2 cellular contexts compared by ENCODE assay signal in the genomic region with DNA sequence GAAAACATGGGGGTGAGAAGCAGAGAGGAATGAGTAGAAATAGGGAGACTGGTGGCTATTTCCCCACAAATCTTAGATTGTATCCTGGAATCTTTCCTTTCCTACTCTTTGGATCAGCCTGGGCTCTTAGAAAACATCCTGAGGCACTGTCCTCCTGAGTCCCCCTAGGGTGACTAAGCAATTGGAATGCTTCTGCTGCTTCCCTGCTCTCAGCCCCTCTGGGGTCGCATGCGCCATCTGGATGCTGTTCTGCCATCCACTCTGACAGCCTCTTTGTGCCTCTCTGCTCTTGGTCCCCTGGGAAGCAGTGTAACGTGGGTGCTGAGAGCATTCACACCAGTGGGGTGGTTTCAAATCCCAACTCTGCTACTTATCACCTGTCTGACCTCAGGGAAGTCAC.
TF ChIP-seq lines count a peak whose summit lies in the region.

No MANE protein-coding gene starts in this region.

TF ChIP-seq in SK-N-SH treated with all-trans-retinoic acid at 6 μM for 48 hours, 23 proteins besides CTCF, POLR2A, EP300 and RAD21:
- TF ChIP-seq, protein P1, sequence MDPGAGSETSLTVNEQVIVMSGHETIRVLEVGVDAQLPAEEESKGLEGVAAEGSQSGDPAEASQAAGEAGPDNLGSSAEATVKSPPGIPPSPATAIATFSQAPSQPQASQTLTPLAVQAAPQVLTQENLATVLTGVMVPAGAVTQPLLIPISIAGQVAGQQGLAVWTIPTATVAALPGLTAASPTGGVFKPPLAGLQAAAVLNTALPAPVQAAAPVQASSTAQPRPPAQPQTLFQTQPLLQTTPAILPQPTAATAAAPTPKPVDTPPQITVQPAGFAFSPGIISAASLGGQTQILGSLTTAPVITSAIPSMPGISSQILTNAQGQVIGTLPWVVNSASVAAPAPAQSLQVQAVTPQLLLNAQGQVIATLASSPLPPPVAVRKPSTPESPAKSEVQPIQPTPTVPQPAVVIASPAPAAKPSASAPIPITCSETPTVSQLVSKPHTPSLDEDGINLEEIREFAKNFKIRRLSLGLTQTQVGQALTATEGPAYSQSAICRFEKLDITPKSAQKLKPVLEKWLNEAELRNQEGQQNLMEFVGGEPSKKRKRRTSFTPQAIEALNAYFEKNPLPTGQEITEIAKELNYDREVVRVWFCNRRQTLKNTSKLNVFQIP (CRISPR knock-in tag; IDR thresholded peaks at IDR 0.05; ENCODE audit: borderline replicate concordance, low read depth), result no peak
- TF ChIP-seq SNAI2 (CRISPR knock-in tag; IDR thresholded peaks at IDR 0.05) (no peak), ZNF565 (CRISPR knock-in tag; conservative IDR thresholded peaks at IDR 0.05; ENCODE audit: low read depth) (no peak), TOX (CRISPR knock-in tag; IDR thresholded peaks at IDR 0.05; ENCODE audit: borderline replicate concordance) (no peak)

TF ChIP-seq in SK-N-SH, 30 proteins besides CTCF, POLR2A, EP300 and RAD21 (continued from another document):
- TF ChIP-seq, protein P2, sequence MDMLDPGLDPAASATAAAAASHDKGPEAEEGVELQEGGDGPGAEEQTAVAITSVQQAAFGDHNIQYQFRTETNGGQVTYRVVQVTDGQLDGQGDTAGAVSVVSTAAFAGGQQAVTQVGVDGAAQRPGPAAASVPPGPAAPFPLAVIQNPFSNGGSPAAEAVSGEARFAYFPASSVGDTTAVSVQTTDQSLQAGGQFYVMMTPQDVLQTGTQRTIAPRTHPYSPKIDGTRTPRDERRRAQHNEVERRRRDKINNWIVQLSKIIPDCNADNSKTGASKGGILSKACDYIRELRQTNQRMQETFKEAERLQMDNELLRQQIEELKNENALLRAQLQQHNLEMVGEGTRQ (IDR thresholded peaks at IDR 0.05; ENCODE audit: borderline replicate concordance, low read depth, low read length), result no peak
- TF ChIP-seq SMC3 (IDR thresholded peaks at IDR 0.05; ENCODE audit: low read depth, low read length), result no peak
- no peak for TF ChIP-seq YY1 (IDR thresholded peaks at IDR 0.05; ENCODE audit: low read depth)
- no peak for TF ChIP-seq MXI1 (IDR thresholded peaks at IDR 0.05; ENCODE audit: low read depth, low read length)
- TF ChIP-seq, protein P3, sequence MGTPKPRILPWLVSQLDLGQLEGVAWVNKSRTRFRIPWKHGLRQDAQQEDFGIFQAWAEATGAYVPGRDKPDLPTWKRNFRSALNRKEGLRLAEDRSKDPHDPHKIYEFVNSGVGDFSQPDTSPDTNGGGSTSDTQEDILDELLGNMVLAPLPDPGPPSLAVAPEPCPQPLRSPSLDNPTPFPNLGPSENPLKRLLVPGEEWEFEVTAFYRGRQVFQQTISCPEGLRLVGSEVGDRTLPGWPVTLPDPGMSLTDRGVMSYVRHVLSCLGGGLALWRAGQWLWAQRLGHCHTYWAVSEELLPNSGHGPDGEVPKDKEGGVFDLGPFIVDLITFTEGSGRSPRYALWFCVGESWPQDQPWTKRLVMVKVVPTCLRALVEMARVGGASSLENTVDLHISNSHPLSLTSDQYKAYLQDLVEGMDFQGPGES (IDR thresholded peaks at IDR 0.05; ENCODE audit: low read depth, low read length), result no peak
- no peak for TF ChIP-seq TCF12 (IDR thresholded peaks at IDR 0.05)
- TF ChIP-seq, protein P4, sequence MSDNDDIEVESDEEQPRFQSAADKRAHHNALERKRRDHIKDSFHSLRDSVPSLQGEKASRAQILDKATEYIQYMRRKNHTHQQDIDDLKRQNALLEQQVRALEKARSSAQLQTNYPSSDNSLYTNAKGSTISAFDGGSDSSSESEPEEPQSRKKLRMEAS (IDR thresholded peaks at IDR 0.05; ENCODE audit: low read depth), result no peak
- no peak for TF ChIP-seq TEAD4 (IDR thresholded peaks at IDR 0.05; ENCODE audit: borderline replicate concordance, insufficient read depth)
- no peak for TF ChIP-seq FOXJ3 (CRISPR knock-in tag; IDR thresholded peaks at IDR 0.05)
- TF ChIP-seq, protein P5, sequence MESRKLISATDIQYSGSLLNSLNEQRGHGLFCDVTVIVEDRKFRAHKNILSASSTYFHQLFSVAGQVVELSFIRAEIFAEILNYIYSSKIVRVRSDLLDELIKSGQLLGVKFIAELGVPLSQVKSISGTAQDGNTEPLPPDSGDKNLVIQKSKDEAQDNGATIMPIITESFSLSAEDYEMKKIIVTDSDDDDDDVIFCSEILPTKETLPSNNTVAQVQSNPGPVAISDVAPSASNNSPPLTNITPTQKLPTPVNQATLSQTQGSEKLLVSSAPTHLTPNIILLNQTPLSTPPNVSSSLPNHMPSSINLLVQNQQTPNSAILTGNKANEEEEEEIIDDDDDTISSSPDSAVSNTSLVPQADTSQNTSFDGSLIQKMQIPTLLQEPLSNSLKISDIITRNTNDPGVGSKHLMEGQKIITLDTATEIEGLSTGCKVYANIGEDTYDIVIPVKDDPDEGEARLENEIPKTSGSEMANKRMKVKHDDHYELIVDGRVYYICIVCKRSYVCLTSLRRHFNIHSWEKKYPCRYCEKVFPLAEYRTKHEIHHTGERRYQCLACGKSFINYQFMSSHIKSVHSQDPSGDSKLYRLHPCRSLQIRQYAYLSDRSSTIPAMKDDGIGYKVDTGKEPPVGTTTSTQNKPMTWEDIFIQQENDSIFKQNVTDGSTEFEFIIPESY (IDR thresholded peaks at IDR 0.05; ENCODE audit: borderline replicate concordance, low read depth), result no peak
- no peak for TF ChIP-seq NFIC (IDR thresholded peaks at IDR 0.05; ENCODE audit: borderline replicate concordance)
- no peak for TF ChIP-seq TAF1 (IDR thresholded peaks at IDR 0.05; ENCODE audit: borderline replicate concordance, low read depth, low read length)
- no peak for TF ChIP-seq RXRA (IDR thresholded peaks at IDR 0.05; ENCODE audit: borderline replicate concordance, low read depth)
- TF ChIP-seq GABPA (IDR thresholded peaks at IDR 0.05; ENCODE audit: low read depth), result no peak
TF ChIP-seq in SK-N-SH: peak in this region for 0.
